Comparison of ENCODE assay signal across 3 cellular contexts in the genomic region with DNA sequence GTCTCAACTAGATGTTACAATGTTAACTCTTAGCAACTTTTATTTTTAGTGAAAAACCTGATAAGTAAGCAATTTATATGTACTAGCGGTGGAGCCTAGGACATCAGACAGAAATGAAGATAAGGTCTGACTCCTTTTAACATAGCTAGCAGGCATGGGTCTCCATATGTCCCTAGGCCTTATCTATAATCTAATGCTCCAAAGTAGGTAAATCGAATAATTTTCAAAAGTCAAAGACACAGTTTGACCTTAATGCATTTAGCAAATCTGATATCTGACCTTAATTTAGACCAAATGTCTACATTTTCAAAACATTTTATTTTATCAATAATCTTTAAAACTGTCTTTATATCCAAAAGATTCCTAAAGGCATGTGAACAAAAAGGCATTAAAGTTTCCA.
"Had no signal": no experiment of that assay in that cellular context is flagged by ENCODE, and none has a peak within 500 bp of the region (broad histone marks: within the 10 kb centered on the region; RNA-seq: fewer than 3 reads in every experiment).

No MANE protein-coding gene starts in this region.

- H3K4me3 ChIP-seq: GM23338 had no signal

- H3K4me2 ChIP-seq: GM23338 had no signal

- DNase-seq: HCEC 1CT, IMR-90 had no signal
